Comparison of ENCODE assay signal across 8 cellular contexts in the genomic region with DNA sequence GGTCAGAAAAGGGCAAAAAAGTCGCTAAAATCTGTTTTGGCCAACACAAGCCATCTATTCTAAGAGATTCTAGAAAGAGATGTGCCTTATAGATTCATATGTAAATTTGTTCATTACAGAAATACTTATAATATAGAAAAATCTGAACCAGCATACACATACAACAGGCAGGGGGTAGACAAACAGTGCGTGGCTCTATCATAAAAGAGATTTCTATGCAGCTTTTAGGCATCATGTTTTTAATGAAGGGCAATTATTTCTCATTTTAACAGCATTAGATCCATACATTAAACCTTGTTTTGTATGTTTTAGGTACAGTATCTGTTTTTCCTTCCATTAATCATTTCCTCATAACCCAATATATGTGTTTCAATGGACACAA. TPM values are rescaled to one million over a fixed set of nuclear protein-coding genes. Genes with fewer than 3 reads are reported as not detected.
DNase-seq lines count a peak whose midpoint lies in the region; ATAC-seq, FAIRE-seq and TF ChIP-seq lines count a peak whose summit lies in the region.
"Had no signal": no experiment of that assay in that cellular context is flagged by ENCODE, and none has a peak within 500 bp of the region (broad histone marks: within the 10 kb centered on the region; RNA-seq: fewer than 3 reads in every experiment).

No MANE protein-coding gene starts in this region.

- H3K9me3 Mint-ChIP-seq in HFFc6 (no peaks in the 10 kb centered on the region), immature natural killer cell (no peaks in the 10 kb centered on the region)
- H3K9me3 Mint-ChIP-seq in activated CD4-positive, alpha-beta memory T cell treated with anti-CD3 and anti-CD28 coated beads, Interleukin-2, amount 10 ng/mL, durations not matched to agents 7 days and 5 days = no peaks in the 10 kb centered on the region
- no peaks in the 10 kb centered on the region for H3K9me3 Mint-ChIP-seq in stimulated activated naive B cell treated with anti-CD40 and anti-IgM and Interleukin-4, amounts not matched to agents 10 μg/mL and 1 μg/mL and 100 μg/mL, for 72 hours

- no peak for FAIRE-seq in D721Med (lab: Jason Lieb, UNC)

- DNase-seq in HFFc6 (no peak), immature natural killer cell (no peak), D721Med (ENCODE audit: insufficient read length, low spot score) (no peak)
- no peak for DNase-seq in activated CD4-positive, alpha-beta memory T cell treated with anti-CD3 and anti-CD28 coated beads, Interleukin-2, amount 10 ng/mL, durations not matched to agents 7 days and 5 days
- DNase-seq in stimulated activated naive B cell treated with anti-CD40 and anti-IgM and Interleukin-4, amounts not matched to agents 10 μg/mL and 1 μg/mL and 100 μg/mL, for 72 hours = no peak

- H3K27me3 Mint-ChIP-seq in HFFc6 (ENCODE audit: insufficient read depth) = peaks cover 4% of the 10 kb centered on the region
- no peaks in the 10 kb centered on the region for H3K27me3 Mint-ChIP-seq in activated CD4-positive, alpha-beta memory T cell treated with anti-CD3 and anti-CD28 coated beads, Interleukin-2, amount 10 ng/mL, durations not matched to agents 7 days and 5 days
- H3K27me3 Mint-ChIP-seq in immature natural killer cell (ENCODE audit: low read depth in 3 of 3) = peaks cover 9% of the 10 kb centered on the region in 3 donors
- no peaks in the 10 kb centered on the region for H3K27me3 Mint-ChIP-seq in stimulated activated naive B cell treated with anti-CD40 and anti-IgM and Interleukin-4, amounts not matched to agents 10 μg/mL and 1 μg/mL and 100 μg/mL, for 72 hours

- CTCF ChIA-PET in activated CD4-positive, alpha-beta memory T cell treated with anti-CD3 and anti-CD28 coated beads, Interleukin-2, amount 10 ng/mL, durations not matched to agents 7 days and 5 days (lab: Charles Lee) = no interaction called here

- H3K4me3 Mint-ChIP-seq in HFFc6 (peak overlapping the region; percentile 95), immature natural killer cell (peak overlapping the region; percentile 97 to 100 (median 99))
- H3K4me3 Mint-ChIP-seq in activated CD4-positive, alpha-beta memory T cell treated with anti-CD3 and anti-CD28 coated beads, Interleukin-2, amount 10 ng/mL, durations not matched to agents 7 days and 5 days = peak overlapping the region; percentile 97
- H3K4me3 Mint-ChIP-seq in stimulated activated naive B cell treated with anti-CD40 and anti-IgM and Interleukin-4, amounts not matched to agents 10 μg/mL and 1 μg/mL and 100 μg/mL, for 72 hours = peak overlapping the region; percentile 89 to 91

- peak overlapping the region; percentile 97 for H3K27ac Mint-ChIP-seq in HFFc6
- peak overlapping the region; percentile 86 for H3K27ac Mint-ChIP-seq in activated CD4-positive, alpha-beta memory T cell treated with anti-CD3 and anti-CD28 coated beads, Interleukin-2, amount 10 ng/mL, durations not matched to agents 7 days and 5 days
- H3K27ac Mint-ChIP-seq in immature natural killer cell = peak overlapping the region; percentile 98 to 100 (median 99)
- peak overlapping the region; percentile 95 for H3K27ac Mint-ChIP-seq in stimulated activated naive B cell treated with anti-CD40 and anti-IgM and Interleukin-4, amounts not matched to agents 10 μg/mL and 1 μg/mL and 100 μg/mL, for 72 hours

- no peak for TF ChIP-seq CTCF in HFFc6 (IDR thresholded peaks at IDR 0.05)
- no peak for TF ChIP-seq CTCF in D721Med (IDR thresholded peaks at IDR 0.05; ENCODE audit: insufficient read depth, missing control alignments)

- no peaks in the 10 kb centered on the region; the same call in 1 of the 2 replicates for H3K36me3 Mint-ChIP-seq in HFFc6 (ENCODE audit: low read depth)
- H3K36me3 Mint-ChIP-seq in activated CD4-positive, alpha-beta memory T cell treated with anti-CD3 and anti-CD28 coated beads, Interleukin-2, amount 10 ng/mL, durations not matched to agents 7 days and 5 days (ENCODE audit: low read depth) = peaks cover 45% of the 10 kb centered on the region
- H3K36me3 Mint-ChIP-seq in immature natural killer cell = peaks cover 20 to 21% (median 20%) of the 10 kb centered on the region in 3 donors
- peaks cover 14 to 29% of the 10 kb centered on the region in 2 donors for H3K36me3 Mint-ChIP-seq in stimulated activated naive B cell treated with anti-CD40 and anti-IgM and Interleukin-4, amounts not matched to agents 10 μg/mL and 1 μg/mL and 100 μg/mL, for 72 hours

- H3K4me1 Mint-ChIP-seq in HFFc6 (ENCODE audit: low read depth) = peaks cover 40% of the 10 kb centered on the region
- peaks cover 52% of the 10 kb centered on the region for H3K4me1 Mint-ChIP-seq in activated CD4-positive, alpha-beta memory T cell treated with anti-CD3 and anti-CD28 coated beads, Interleukin-2, amount 10 ng/mL, durations not matched to agents 7 days and 5 days
- H3K4me1 Mint-ChIP-seq in immature natural killer cell = peaks cover 61 to 65% of the 10 kb centered on the region in 2 donors
- H3K4me1 Mint-ChIP-seq in stimulated activated naive B cell treated with anti-CD40 and anti-IgM and Interleukin-4, amounts not matched to agents 10 μg/mL and 1 μg/mL and 100 μg/mL, for 72 hours = peaks cover 34 to 43% of the 10 kb centered on the region in 2 donors

- ATAC-seq in stimulated activated naive B cell treated with anti-CD40 and anti-IgM and Interleukin-4, amounts not matched to agents 10 μg/mL and 1 μg/mL and 100 μg/mL, for 72 hours (replicated peaks) = no peak
- ATAC-seq in HG03025 (IDR thresholded peaks at IDR 0.05; ENCODE audit: low FRiP score, unreplicated experiment) (no peak), HG03565 (IDR thresholded peaks at IDR 0.05; ENCODE audit: unreplicated experiment) (no peak)

- POLR2A ChIA-PET in activated CD4-positive, alpha-beta memory T cell treated with anti-CD3 and anti-CD28 coated beads, Interleukin-2, amount 10 ng/mL, durations not matched to agents 7 days and 5 days (lab: Charles Lee) = interaction anchor here (3.0 kb wide), 1 partner anchor 33 kb away, joined by 20 read pairs; no protein-coding TSS in a partner anchor

RNA-seq across cellular contexts. Expression of a gene that starts 0.7 kb away (rescaled TPM):
- 1 to 10 TPM; 4.6 to 9.9 (median 8.4) TPM for total RNA-seq in HFFc6 (2021; fragmentation: NEBNext Ultra II Directional; extraction: Animal tissue kit (Norgen Biotek cat#: 25700))
- total RNA-seq in activated CD4-positive, alpha-beta memory T cell treated with anti-CD3 and anti-CD28 coated beads, Interleukin-2, amount 10 ng/mL, durations not matched to agents 7 days and 5 days = 10 to 100 TPM; 63.5 to 63.6 TPM
- 100 to 1,000 TPM in 2 of 3 donors, 10 to 100 TPM in 1; 49.5 to 113 (median 100) TPM for polyA plus RNA-seq in immature natural killer cell

RNA-seq across cellular contexts. Expression of a gene that starts 16.8 kb away (rescaled TPM):
- 10 to 100 TPM; 29.2 to 35.4 (median 33.0) TPM for total RNA-seq in HFFc6 (2021; fragmentation: NEBNext Ultra II Directional; extraction: Animal tissue kit (Norgen Biotek cat#: 25700))
- 10 to 100 TPM; 28.2 to 31.0 TPM for total RNA-seq in activated CD4-positive, alpha-beta memory T cell treated with anti-CD3 and anti-CD28 coated beads, Interleukin-2, amount 10 ng/mL, durations not matched to agents 7 days and 5 days
- 10 to 100 TPM in 2 of 3 donors, 1 to 10 TPM in 1; 7.2 to 23.4 (median 16.7) TPM for polyA plus RNA-seq in immature natural killer cell

RNA-seq across cellular contexts. Expression of a gene that starts 38.9 kb away (rescaled TPM):
- total RNA-seq in HFFc6 (2021; fragmentation: NEBNext Ultra II Directional; extraction: Animal tissue kit (Norgen Biotek cat#: 25700)) = 10 to 100 TPM; 10.3 to 16.2 (median 13.8) TPM
- 100 to 1,000 TPM; 100 to 103 TPM for total RNA-seq in activated CD4-positive, alpha-beta memory T cell treated with anti-CD3 and anti-CD28 coated beads, Interleukin-2, amount 10 ng/mL, durations not matched to agents 7 days and 5 days
- 100 to 1,000 TPM in 1 of 3 donors, 10 to 100 TPM in 2; 57.3 to 117 (median 98.5) TPM for polyA plus RNA-seq in immature natural killer cell

RNA-seq across cellular contexts. Expression of a gene that starts 58.1 kb away (rescaled TPM):
- total RNA-seq in HFFc6 (2021; fragmentation: NEBNext Ultra II Directional; extraction: Animal tissue kit (Norgen Biotek cat#: 25700)) = 10 to 100 TPM in 4 of 6 experiments, 1 to 10 TPM in 2; 9.1 to 11.9 (median 10.5) TPM
- 10 to 100 TPM; 23.4 to 25.7 TPM for total RNA-seq in activated CD4-positive, alpha-beta memory T cell treated with anti-CD3 and anti-CD28 coated beads, Interleukin-2, amount 10 ng/mL, durations not matched to agents 7 days and 5 days
- 10 to 100 TPM in 1 of 3 donors, 1 to 10 TPM in 2; 6.6 to 13.5 (median 7.5) TPM for polyA plus RNA-seq in immature natural killer cell

RNA-seq across cellular contexts. Expression of a gene that starts 59.1 kb away (rescaled TPM):
- not detected for total RNA-seq in HFFc6 (2021; fragmentation: NEBNext Ultra II Directional; extraction: Animal tissue kit (Norgen Biotek cat#: 25700))
- not detected for total RNA-seq in activated CD4-positive, alpha-beta memory T cell treated with anti-CD3 and anti-CD28 coated beads, Interleukin-2, amount 10 ng/mL, durations not matched to agents 7 days and 5 days
- not detected for polyA plus RNA-seq in immature natural killer cell
- total RNA-seq: LHCN-M2 had no signal

Comparison
In these comparisons a context has a peak if more than half of its experiments do, and no peak if none do; other contexts are left out.
1. RNA of a gene that starts 0.7 kb away (total RNA-seq): 63.5 to 63.6 TPM in activated CD4-positive, alpha-beta memory T cell treated with anti-CD3 and anti-CD28 coated beads, Interleukin-2, amount 10 ng/mL, durations not matched to agents 7 days and 5 days; 4.6 to 9.9 TPM in HFFc6; every median in the first group is over 4 times any median in the second.
2. RNA of a gene that starts 38.9 kb away (total RNA-seq): 100 to 103 TPM in activated CD4-positive, alpha-beta memory T cell treated with anti-CD3 and anti-CD28 coated beads, Interleukin-2, amount 10 ng/mL, durations not matched to agents 7 days and 5 days; 10.3 to 16.2 TPM in HFFc6; every median in the first group is over 4 times any median in the second.
3. Peak in every context shown above with its lines, with median percentiles within 50 percentile points of each other: H3K27ac Mint-ChIP-seq and H3K4me3 Mint-ChIP-seq.